Comparison of ENCODE assay signal across 7 cellular contexts in genomic region chr14:91303091-91303923, GRCh38. TPM values are rescaled to one million over a fixed set of nuclear protein-coding genes. Genes with fewer than 3 reads are reported as not detected.
DNase-seq lines count a peak whose midpoint lies in the region; TF ChIP-seq lines count a peak whose summit lies in the region.

No MANE protein-coding gene starts in this region.

- TF ChIP-seq POLR2A in GM19099 (IDR thresholded peaks at IDR 0.05; ENCODE audit: extremely low read depth, insufficient read length, low read depth) = peak; percentile 26

- DNase-seq in HT-29 (ENCODE audit: low spot score) (peak; percentile 54), glomerular visceral epithelial cell (ENCODE audit: extremely low spot score) (peak; percentile 27), NCI-H510A treated with DMSO at 0.1 percent for 48 hours (lab: John Stamatoyannopoulos, UW) (no peak), NCI-H1694 (lab: John Stamatoyannopoulos, UW) (no peak)
- peak; percentile 24 to 31 for DNase-seq in activated CD4-positive, alpha-beta T cell treated with anti-CD3 and anti-CD28 coated beads for 4 hours
- DNase-seq in stimulated activated CD4-positive, alpha-beta T cell treated with anti-CD3 and anti-CD28 coated beads, TNF-alpha, amount 100 ng/mL, for 48 hours (ENCODE audit: low read depth in 3 of 3) = peak; percentile 56 to 93 (median 86)

RNA-seq across cellular contexts. Expression of gene GPR68, which starts 58.8 kb away (rescaled TPM):
- 0.31 TPM in 1 of 2 replicates, not detected in the other for total RNA-seq in HT-29 (2014; rRNA removed; shearing (Covaris generic))

Comparison
In these comparisons a context has a peak if more than half of its experiments do, and no peak if none do; other contexts are left out.
1. DNase-seq: peak in HT-29 (single experiment), activated CD4-positive, alpha-beta T cell treated with anti-CD3 and anti-CD28 coated beads for 4 hours (2 of 2), glomerular visceral epithelial cell (single experiment) and stimulated activated CD4-positive, alpha-beta T cell treated with anti-CD3 and anti-CD28 coated beads, TNF-alpha, amount 100 ng/mL, for 48 hours (3 of 3); none in NCI-H510A treated with DMSO at 0.1 percent for 48 hours (single experiment) and NCI-H1694 (single experiment).